ENCODE assay signal across 2 cellular contexts in the genomic region with DNA sequence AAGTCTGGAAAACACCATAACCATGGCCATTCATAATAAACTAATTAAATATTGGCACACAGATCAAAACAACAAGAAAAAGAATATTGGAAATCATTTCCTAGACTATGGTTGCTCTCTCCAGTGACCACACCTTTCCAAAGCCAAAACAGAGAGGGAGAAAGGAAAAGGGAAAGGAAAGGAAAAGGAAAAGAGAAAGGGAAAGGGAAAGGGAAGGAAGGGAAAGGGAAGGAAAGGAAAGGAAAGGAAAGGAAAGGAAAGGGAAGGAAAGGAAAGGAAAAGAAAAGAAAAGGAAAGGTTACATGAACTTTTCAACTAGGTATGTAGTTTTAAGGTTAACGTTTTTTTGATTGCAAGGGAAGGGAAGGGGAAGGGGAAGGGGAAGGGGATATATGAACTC.
TF ChIP-seq lines count a peak whose summit lies in the region.

No MANE protein-coding gene starts in this region.

TF ChIP-seq in HEK293, 187 proteins besides CTCF, POLR2A, EP300 and RAD21:
- no peak for TF ChIP-seq ZIC2 (tag by site-specific recombination; IDR thresholded peaks at IDR 0.05)
- no peak for TF ChIP-seq BCL11A (tag by site-specific recombination; IDR thresholded peaks at IDR 0.05; ENCODE audit: low read depth)
- peak; percentile 99 for TF ChIP-seq PRDM1 (tag by site-specific recombination; IDR thresholded peaks at IDR 0.05)
- TF ChIP-seq KLF7 (tag by site-specific recombination; IDR thresholded peaks at IDR 0.05; ENCODE audit: borderline replicate concordance): no peak

TF ChIP-seq in H1, 55 proteins besides CTCF, POLR2A, EP300 and RAD21:
- TF ChIP-seq CHD2 (IDR thresholded peaks at IDR 0.05; ENCODE audit: low read length) (no peak), JUND (IDR thresholded peaks at IDR 0.05; ENCODE audit: low read length) (no peak), SIRT6 (IDR thresholded peaks at IDR 0.05; ENCODE audit: low read length) (no peak), ATF3 (IDR thresholded peaks at IDR 0.05; ENCODE audit: insufficient read depth, low read depth, low read length) (no peak), RFX5 (IDR thresholded peaks at IDR 0.05; ENCODE audit: borderline replicate concordance, low read depth, low read length) (no peak), SP4 (IDR thresholded peaks at IDR 0.05; ENCODE audit: low read length) (no peak), KDM5A (IDR thresholded peaks at IDR 0.05; ENCODE audit: low read length) (no peak), CTBP2 (IDR thresholded peaks at IDR 0.05; ENCODE audit: borderline replicate concordance, insufficient read depth, insufficient read length, low read length) (no peak), SUZ12 (IDR thresholded peaks at IDR 0.05; ENCODE audit: low read length) (no peak), SP2 (IDR thresholded peaks at IDR 0.05; ENCODE audit: low read length) (no peak), JUN (IDR thresholded peaks at IDR 0.05; ENCODE audit: low read depth, low read length) (no peak), EZH2 (IDR thresholded peaks at IDR 0.05; ENCODE audit: low read depth, low read length, severe bottlenecking) (no peak), RBBP5 (IDR thresholded peaks at IDR 0.05; ENCODE audit: borderline replicate concordance, low read depth, low read length) (no peak), BCL11A (IDR thresholded peaks at IDR 0.05; ENCODE audit: low read depth in 2 of 2, low read length in 2 of 2) (no peak)
- TF ChIP-seq, protein P1, sequence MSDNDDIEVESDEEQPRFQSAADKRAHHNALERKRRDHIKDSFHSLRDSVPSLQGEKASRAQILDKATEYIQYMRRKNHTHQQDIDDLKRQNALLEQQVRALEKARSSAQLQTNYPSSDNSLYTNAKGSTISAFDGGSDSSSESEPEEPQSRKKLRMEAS (IDR thresholded peaks at IDR 0.05): no peak
- TF ChIP-seq, protein P2, sequence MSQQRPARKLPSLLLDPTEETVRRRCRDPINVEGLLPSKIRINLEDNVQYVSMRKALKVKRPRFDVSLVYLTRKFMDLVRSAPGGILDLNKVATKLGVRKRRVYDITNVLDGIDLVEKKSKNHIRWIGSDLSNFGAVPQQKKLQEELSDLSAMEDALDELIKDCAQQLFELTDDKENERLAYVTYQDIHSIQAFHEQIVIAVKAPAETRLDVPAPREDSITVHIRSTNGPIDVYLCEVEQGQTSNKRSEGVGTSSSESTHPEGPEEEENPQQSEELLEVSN (IDR thresholded peaks at IDR 0.05): no peak
TF ChIP-seq in H1: peak in this region for 0.
